ENCODE assay signal across 20 cellular contexts in the genomic region with DNA sequence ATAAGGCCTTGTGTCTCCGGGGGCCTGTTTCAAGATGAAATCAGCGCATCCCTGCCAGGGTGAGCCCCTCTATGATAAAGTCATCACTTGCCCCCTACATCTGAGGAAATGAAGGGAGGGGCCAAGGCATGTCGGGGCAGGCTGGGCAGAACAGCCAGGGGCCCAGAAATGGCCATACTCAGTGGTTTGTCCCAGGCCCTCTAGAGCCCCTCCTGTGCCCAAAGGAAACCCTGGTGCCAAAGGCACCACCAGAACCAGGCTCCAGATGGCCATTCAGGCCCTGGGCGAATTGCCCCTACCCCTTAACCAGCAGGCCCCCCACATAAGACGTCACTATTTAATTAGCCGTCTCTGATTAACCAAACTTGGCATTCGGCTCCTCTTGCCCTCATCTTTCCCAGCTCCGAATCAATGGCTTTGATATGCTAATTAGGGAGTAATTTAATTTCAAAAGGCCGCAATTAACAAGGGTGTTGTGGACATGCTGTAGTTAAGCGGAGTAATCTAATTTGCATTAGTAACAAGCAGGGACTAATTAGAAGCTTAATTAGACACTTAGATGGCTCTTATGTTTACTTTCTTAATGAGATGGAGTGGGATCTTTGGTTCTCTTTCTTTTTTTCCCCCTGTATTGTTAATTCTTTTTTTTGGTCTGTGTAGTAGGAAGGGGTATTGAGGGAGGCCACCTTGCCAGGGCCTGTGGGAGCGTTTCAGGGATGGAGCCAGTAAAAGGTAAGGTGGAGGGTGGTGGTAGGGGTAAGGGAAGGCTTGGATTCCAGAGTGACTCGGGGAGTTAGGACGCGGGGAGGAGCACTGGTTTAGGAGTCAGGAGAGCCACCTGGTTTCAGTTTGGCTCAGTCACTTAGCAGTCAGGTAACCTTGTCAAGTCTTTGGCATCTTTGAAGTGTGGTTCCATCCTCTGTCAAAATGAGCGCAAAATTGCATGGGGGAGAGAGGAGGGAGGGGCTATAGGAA.
"Had no signal": no experiment of that assay in that cellular context is flagged by ENCODE, and none has a peak within 500 bp of the region (broad histone marks: within the 10 kb centered on the region; RNA-seq: fewer than 3 reads in every experiment).

No MANE protein-coding gene starts in this region.

- H3K4me3 ChIP-seq: body of pancreas, dorsolateral prefrontal cortex, hepatocyte, mucosa of descending colon, sigmoid colon, spleen, tibial artery had no signal

- ATAC-seq: activated CD8-positive, alpha-beta T cell treated with anti-CD3 and anti-CD28 coated beads for 36 hours; activated T-helper 17 cell treated with anti-CD3 and anti-CD28 coated beads, Interleukin-2, amount 50 U/mL, for 72 hours; body of pancreas; foreskin keratinocyte; left ventricle myocardium superior; mucosa of descending colon; naive thymus-derived CD4-positive, alpha-beta T cell; stimulated activated naive B cell treated with anti-CD40 and anti-IgM and Interleukin-4, amounts not matched to agents 10 μg/mL and 1 μg/mL and 100 μg/mL, for 72 hours had no signal

- H3K4me1 ChIP-seq: foreskin keratinocyte had no signal

- DNase-seq: activated B cell treated with CpG ODN at 0.5 μM for 24 hours; activated CD4-positive, alpha-beta T cell treated with anti-CD3 and anti-CD28 coated beads for 48 hours; activated CD8-positive, alpha-beta T cell treated with anti-CD3 and anti-CD28 coated beads for 36 hours; activated naive CD4-positive, alpha-beta T cell treated with Interleukin-2 at 50 U/mL for 16 hours; activated T-cell treated with anti-CD3 and anti-CD28 coated beads, Interleukin-2, amount 50 U/mL, for 1 hour; body of pancreas; dorsolateral prefrontal cortex; foreskin keratinocyte; immature natural killer cell; left ventricle myocardium superior; mucosa of descending colon; naive thymus-derived CD4-positive, alpha-beta T cell; sigmoid colon; spleen; stimulated activated CD4-positive, alpha-beta T cell treated with anti-CD3 and anti-CD28 coated beads, Interleukin-4, amount 100 ng/mL, for 4 hours; stimulated activated naive B cell treated with anti-CD40 and anti-IgM and Interleukin-4, amounts not matched to agents 10 μg/mL and 1 μg/mL and 100 μg/mL, for 72 hours; tibial artery had no signal

- H3K4me3 Mint-ChIP-seq: activated B cell treated with CpG ODN at 0.5 μM for 24 hours; activated CD8-positive, alpha-beta T cell treated with anti-CD3 and anti-CD28 coated beads for 36 hours; activated T-helper 17 cell treated with anti-CD3 and anti-CD28 coated beads, Interleukin-2, amount 50 U/mL, for 72 hours; immature natural killer cell; naive thymus-derived CD4-positive, alpha-beta T cell; stimulated activated naive B cell treated with anti-CD40 and anti-IgM and Interleukin-4, amounts not matched to agents 10 μg/mL and 1 μg/mL and 100 μg/mL, for 72 hours had no signal

- H3K9me3 ChIP-seq: body of pancreas, mucosa of descending colon, neutrophil, sigmoid colon, spleen, tibial artery had no signal

- H3K27ac Mint-ChIP-seq: activated B cell treated with CpG ODN at 0.5 μM for 24 hours; activated CD8-positive, alpha-beta T cell treated with anti-CD3 and anti-CD28 coated beads for 36 hours; activated T-helper 17 cell treated with anti-CD3 and anti-CD28 coated beads, Interleukin-2, amount 50 U/mL, for 72 hours; immature natural killer cell; naive thymus-derived CD4-positive, alpha-beta T cell; stimulated activated naive B cell treated with anti-CD40 and anti-IgM and Interleukin-4, amounts not matched to agents 10 μg/mL and 1 μg/mL and 100 μg/mL, for 72 hours had no signal

- H3K9me3 Mint-ChIP-seq: activated B cell treated with CpG ODN at 0.5 μM for 24 hours; activated CD8-positive, alpha-beta T cell treated with anti-CD3 and anti-CD28 coated beads for 36 hours; activated T-helper 17 cell treated with anti-CD3 and anti-CD28 coated beads, Interleukin-2, amount 50 U/mL, for 72 hours; immature natural killer cell; naive thymus-derived CD4-positive, alpha-beta T cell; stimulated activated naive B cell treated with anti-CD40 and anti-IgM and Interleukin-4, amounts not matched to agents 10 μg/mL and 1 μg/mL and 100 μg/mL, for 72 hours had no signal

- H3K27me3 ChIP-seq: body of pancreas, dorsolateral prefrontal cortex, foreskin keratinocyte, hepatocyte, sigmoid colon, spleen, tibial artery had no signal

- H3K27me3 Mint-ChIP-seq: activated B cell treated with CpG ODN at 0.5 μM for 24 hours; activated T-helper 17 cell treated with anti-CD3 and anti-CD28 coated beads, Interleukin-2, amount 50 U/mL, for 72 hours; stimulated activated naive B cell treated with anti-CD40 and anti-IgM and Interleukin-4, amounts not matched to agents 10 μg/mL and 1 μg/mL and 100 μg/mL, for 72 hours had no signal

- H3K4me2 ChIP-seq: hepatocyte had no signal

- H2AFZ ChIP-seq: hepatocyte had no signal

- H3K36me3 ChIP-seq: neutrophil had no signal

- H3K27ac ChIP-seq: dorsolateral prefrontal cortex, foreskin keratinocyte, hepatocyte, neutrophil, sigmoid colon, spleen, tibial artery had no signal
